Comparison of ENCODE assay signal across 9 cellular contexts in genomic region chr2:38184964-38185603, GRCh38.
A peak's percentile ranks its signal among the peaks of the same experiment; 100 is the strongest.
DNase-seq lines count a peak whose midpoint lies in the region; ATAC-seq and TF ChIP-seq lines count a peak whose summit lies in the region.
"Had no signal": no experiment of that assay in that cellular context is flagged by ENCODE, and none has a peak within 500 bp of the region (broad histone marks: within the 10 kb centered on the region; RNA-seq: fewer than 3 reads in every experiment).

No MANE protein-coding gene starts in this region.

- H3K27ac Mint-ChIP-seq in effector memory CD8-positive, alpha-beta T cell: no peak overlapping the region

- intact Hi-C loops in upper lobe of right lung (cut with DNase I): no loop called here

- peaks cover 9 to 12% of the 10 kb centered on the region in 2 donors for H3K27me3 Mint-ChIP-seq in effector memory CD8-positive, alpha-beta T cell

- no peaks in the 10 kb centered on the region for H3K9me3 ChIP-seq in DND-41 (ENCODE audit: insufficient read depth, low read length, severe bottlenecking)
- H3K9me3 ChIP-seq in upper lobe of right lung: no peaks in the 10 kb centered on the region

- H4K20me1 ChIP-seq in DND-41 (ENCODE audit: insufficient read depth, low read length): no peaks in the 10 kb centered on the region

- H3K27me3 ChIP-seq in DND-41 (ENCODE audit: insufficient read depth, low read length, poor library complexity) (peaks cover 3% of the 10 kb centered on the region), upper lobe of right lung (no peaks in the 10 kb centered on the region)

- ATAC-seq in DND-41 (ENCODE audit: insufficient read depth, low read depth) (peak; percentile 48; the same call in 1 of the 3 replicates), HG03442 (IDR thresholded peaks at IDR 0.05; ENCODE audit: unreplicated experiment) (peak; percentile 97), upper lobe of right lung (no peak)
- peak; percentile 76 for ATAC-seq in effector memory CD8-positive, alpha-beta T cell (replicated peaks)

- no peak overlapping the region for H2AFZ ChIP-seq in DND-41 (ENCODE audit: low read depth, low read length)

- no peaks in the 10 kb centered on the region for H3K36me3 Mint-ChIP-seq in effector memory CD8-positive, alpha-beta T cell (ENCODE audit: insufficient read depth)

- H3K36me3 ChIP-seq in DND-41 (ENCODE audit: insufficient read depth, low read length) (no peaks in the 10 kb centered on the region), upper lobe of right lung (no peaks in the 10 kb centered on the region)

- DNase-seq in DND-41 (no peak), GM20000 (ENCODE audit: low spot score) (peak; percentile 62), upper lobe of right lung (no peak), NCI-H446 treated with DMSO at 0.1 percent for 48 hours (lab: John Stamatoyannopoulos, UW) (no peak)
- DNase-seq in effector memory CD8-positive, alpha-beta T cell: peak in 1 of 3 experiments; percentile 5
- DNase-seq in stimulated activated CD4-positive, alpha-beta T cell treated with anti-CD3 and anti-CD28 coated beads, Interleukin-12 subunit alpha, Interleukin-12 subunit beta, amount 100 ng/mL, for 4 hours: no peak
- no peak for DNase-seq in stimulated activated naive CD4-positive, alpha-beta T cell (lab: John Stamatoyannopoulos, UW)
- DNase-seq: Calu3 had no signal

- peaks cover 5 to 14% of the 10 kb centered on the region in 2 donors for H3K4me1 Mint-ChIP-seq in effector memory CD8-positive, alpha-beta T cell (ENCODE audit: low read depth in 2 of 2)

- no peaks in the 10 kb centered on the region for H3K79me2 ChIP-seq in DND-41 (ENCODE audit: insufficient read depth, low read length)

- H3K4me3 Mint-ChIP-seq in effector memory CD8-positive, alpha-beta T cell: peak overlapping the region in 1 of 2 donors; percentile 13

- H3K4me3 ChIP-seq in DND-41 (ENCODE audit: low read depth in 1 of 2, low read length in 2 of 2) (no peak overlapping the region), upper lobe of right lung (no peak overlapping the region)

- H3K9me3 Mint-ChIP-seq in effector memory CD8-positive, alpha-beta T cell: no peaks in the 10 kb centered on the region

- H3K4me2 ChIP-seq in DND-41 (ENCODE audit: insufficient read depth, low read length): no peak overlapping the region

- no peak overlapping the region for H3K27ac ChIP-seq in DND-41 (ENCODE audit: low read length)
- H3K27ac ChIP-seq in upper lobe of right lung: no peak overlapping the region

- no peak overlapping the region for H3K9ac ChIP-seq in DND-41 (ENCODE audit: low read depth, low read length)

- H3K4me1 ChIP-seq in DND-41 (ENCODE audit: insufficient read depth, low read length) (no peaks in the 10 kb centered on the region), upper lobe of right lung (peaks cover 5% of the 10 kb centered on the region)

- TF ChIP-seq CTCF in DND-41 (IDR thresholded peaks at IDR 0.05; ENCODE audit: borderline replicate concordance, extremely low read depth, low read length, poor library complexity, severe bottlenecking) (no peak), GM20000 (IDR thresholded peaks at IDR 0.05; ENCODE audit: extremely low read depth, missing control alignments) (no peak), upper lobe of right lung (IDR thresholded peaks at IDR 0.05) (no peak)
